In genomic region chr6:113103618-113104390, GRCh38 we compare ENCODE assay signal across 11 cellular contexts.
DNase-seq lines count a peak whose midpoint lies in the region; ATAC-seq lines count a peak whose summit lies in the region.
"Had no signal": no experiment of that assay in that cellular context is flagged by ENCODE, and none has a peak within 500 bp of the region (broad histone marks: within the 10 kb centered on the region; RNA-seq: fewer than 3 reads in every experiment).

No MANE protein-coding gene starts in this region.

- DNase-seq in Caki2 (ENCODE audit: low read depth) (peak; percentile 6), NCI-H226 (peak; percentile 78), dermis blood vessel endothelial cell (peak; percentile 67), myocyte (ENCODE audit: low read depth) (peak; percentile 65), occipital lobe (lab: John Stamatoyannopoulos, UW) (no peak), AML-193 (lab: John Stamatoyannopoulos, UW) (no peak)
- DNase-seq: activated T-cell treated with anti-CD3 and anti-CD28 coated beads, Interleukin-2, amount 50 U/mL, for 4 hours; NCI-H748 treated with DMSO at 0.1 percent for 48 hours; substantia nigra had no signal

- ATAC-seq in HG03139 (IDR thresholded peaks at IDR 0.05; ENCODE audit: unreplicated experiment) (no peak), HG03354 (IDR thresholded peaks at IDR 0.05; ENCODE audit: poor library complexity, severe bottlenecking, unreplicated experiment) (no peak)
- ATAC-seq: activated T-cell treated with anti-CD3 and anti-CD28 coated beads, Interleukin-2, amount 50 U/mL, for 4 hours had no signal

- in situ Hi-C loops in Caki2 (cut with HindIII; ENCODE audit: low pct_unique_long_range_greater_than_20kb, low sequenced_read_pairs), result no loop called here

Comparison
In these comparisons a context has a peak if more than half of its experiments do, and no peak if none do; other contexts are left out.
1. DNase-seq: peak in Caki2 (single experiment), NCI-H226 (single experiment), dermis blood vessel endothelial cell (single experiment) and myocyte (single experiment); none in occipital lobe (single experiment) and AML-193 (0 of 2).